Comparison of ENCODE assay signal across 10 cellular contexts in genomic region chr4:1329408-1330371, GRCh38. TPM values are rescaled to one million over a fixed set of nuclear protein-coding genes. Genes with fewer than 3 reads are reported as not detected.
DNase-seq lines count a peak whose midpoint lies in the region; ATAC-seq and TF ChIP-seq lines count a peak whose summit lies in the region.
"Had no signal": no experiment of that assay in that cellular context is flagged by ENCODE, and none has a peak within 500 bp of the region (broad histone marks: within the 10 kb centered on the region; RNA-seq: fewer than 3 reads in every experiment).

No MANE protein-coding gene starts in this region.

- peaks cover 40% of the 10 kb centered on the region for H3K36me3 Mint-ChIP-seq in activated CD8-positive, alpha-beta T cell treated with anti-CD3 and anti-CD28 coated beads, Interleukin-2, amount 10 ng/mL, durations not matched to agents 7 days and 5 days (ENCODE audit: low read depth)

- no peaks in the 10 kb centered on the region for H3K27me3 Mint-ChIP-seq in activated CD8-positive, alpha-beta T cell treated with anti-CD3 and anti-CD28 coated beads, Interleukin-2, amount 10 ng/mL, durations not matched to agents 7 days and 5 days (ENCODE audit: low read depth)

- H3K4me1 ChIP-seq in esophagus squamous epithelium (peaks cover 0 to 44% (median 21%) of the 10 kb centered on the region in 3 donors), spleen (peaks cover 0 to 60% (median 18%) of the 10 kb centered on the region in 6 donors)

- no peak for TF ChIP-seq CTCF in esophagus squamous epithelium (IDR thresholded peaks at IDR 0.05)
- no peak for TF ChIP-seq CTCF in spleen (IDR thresholded peaks at IDR 0.05 in 8 of 11, conservative IDR thresholded peaks at IDR 0.05 in 3 of 11)

- peak overlapping the region; percentile 63 for H3K27ac Mint-ChIP-seq in activated CD8-positive, alpha-beta T cell treated with anti-CD3 and anti-CD28 coated beads, Interleukin-2, amount 10 ng/mL, durations not matched to agents 7 days and 5 days

- CTCF ChIA-PET in activated CD8-positive, alpha-beta T cell treated with anti-CD3 and anti-CD28 coated beads, Interleukin-2, amount 10 ng/mL, durations not matched to agents 7 days and 5 days (lab: Charles Lee) = interaction anchor here (1.0 to 2.5 kb wide), 3 partner anchors 15 to 199 kb away, joined by 3 to 11 read pairs (median 3); partner anchors contain the start of gene UVSSA

- POLR2A ChIA-PET in activated CD8-positive, alpha-beta T cell treated with anti-CD3 and anti-CD28 coated beads, Interleukin-2, amount 10 ng/mL, durations not matched to agents 7 days and 5 days (lab: Charles Lee) = interaction anchor here (0.5 to 1.6 kb wide), 5 partner anchors 18 to 1286 kb away, joined by 3 to 6 read pairs (median 3); partner anchors contain the start of gene MAEA

- H3K27me3 ChIP-seq in esophagus squamous epithelium (no peaks in the 10 kb centered on the region), spleen (replicated peaks in 1 of 7) (no peaks in the 10 kb centered on the region)

- peaks cover 43% of the 10 kb centered on the region for H3K4me1 Mint-ChIP-seq in activated CD8-positive, alpha-beta T cell treated with anti-CD3 and anti-CD28 coated beads, Interleukin-2, amount 10 ng/mL, durations not matched to agents 7 days and 5 days (ENCODE audit: low read depth)

- H3K27ac ChIP-seq in esophagus squamous epithelium (peak overlapping the region in 3 of 4 donors; percentile 11 to 75 (median 44)), spleen (peak overlapping the region in 4 of 8 donors; percentile 5 to 66 (median 44))

- H3K4me3 Mint-ChIP-seq in activated CD8-positive, alpha-beta T cell treated with anti-CD3 and anti-CD28 coated beads, Interleukin-2, amount 10 ng/mL, durations not matched to agents 7 days and 5 days = no peak overlapping the region

- 56 to 70% methylated on average over 5 to 12 of the region's 34 CpGs for WGBS in esophagus squamous epithelium, 2 donors
- 75 to 90% (median 83%) methylated on average over 27 to 34 of the region's 34 CpGs for WGBS in spleen, 5 donors

- no peak for ATAC-seq in activated CD8-positive, alpha-beta T cell treated with anti-CD3 and anti-CD28 coated beads, Interleukin-2, amount 10 ng/mL, durations not matched to agents 7 days and 5 days
- ATAC-seq in HG03108 (IDR thresholded peaks at IDR 0.05; ENCODE audit: unreplicated experiment) (no peak), HG03469 (IDR thresholded peaks at IDR 0.05; ENCODE audit: unreplicated experiment) (no peak), HG03457 (IDR thresholded peaks at IDR 0.05; ENCODE audit: unreplicated experiment) (no peak)
- ATAC-seq: K562 had no signal

- no peaks in the 10 kb centered on the region for H3K9me3 Mint-ChIP-seq in activated CD8-positive, alpha-beta T cell treated with anti-CD3 and anti-CD28 coated beads, Interleukin-2, amount 10 ng/mL, durations not matched to agents 7 days and 5 days (ENCODE audit: insufficient read depth)

- DNase-seq in activated naive CD4-positive, alpha-beta T cell treated with Interleukin-2 at 50 U/mL for 16 hours = peak; percentile 17
- DNase-seq in activated naive CD4-positive, alpha-beta T cell treated with anti-CD3 and anti-CD28 coated beads, Interleukin-2, amount 50 U/mL, for 16 hours = no peak
- DNase-seq in activated CD8-positive, alpha-beta T cell treated with anti-CD3 and anti-CD28 coated beads, Interleukin-2, amount 10 ng/mL, durations not matched to agents 7 days and 5 days = no peak
- DNase-seq in esophagus squamous epithelium (lab: John Stamatoyannopoulos, UW) (no peak), spleen (peak; percentile 72)
- DNase-seq: NCI-H524 treated with DMSO at 0.1 percent for 48 hours had no signal

- no peaks in the 10 kb centered on the region for H3K9me3 ChIP-seq in esophagus squamous epithelium
- no peaks in the 10 kb centered on the region for H3K9me3 ChIP-seq in spleen

- no peak overlapping the region for H3K4me3 ChIP-seq in esophagus squamous epithelium
- H3K4me3 ChIP-seq in spleen = no peak overlapping the region
- H3K4me3 ChIP-seq: K562 had no signal

- TF ChIP-seq POLR2A in esophagus squamous epithelium (IDR thresholded peaks at IDR 0.05) = peak in 1 of 4 donors; percentile 14
- no peak for TF ChIP-seq POLR2A in spleen (IDR thresholded peaks at IDR 0.05)

- intact Hi-C loops in esophagus squamous epithelium (cut with DNase I) = no loop called here
- intact Hi-C loops in spleen (cut with DNase I; ENCODE audit: low total_unique reads) = no loop called here

- H3K36me3 ChIP-seq in esophagus squamous epithelium = peaks cover 13 to 94% (median 24%) of the 10 kb centered on the region in 3 donors
- H3K36me3 ChIP-seq in spleen = peaks cover 0 to 97% (median 69%) of the 10 kb centered on the region in 6 donors

RNA-seq across cellular contexts. Expression of gene UVSSA, which starts 17.3 kb away (rescaled TPM):
- 10 to 100 TPM; 16.7 to 17.0 TPM for total RNA-seq in activated CD8-positive, alpha-beta T cell treated with anti-CD3 and anti-CD28 coated beads, Interleukin-2, amount 10 ng/mL, durations not matched to agents 7 days and 5 days
- total RNA-seq in esophagus squamous epithelium (10 to 100 TPM in 3 of 4 donors, 1 to 10 TPM in 1; 7.2 to 12.8 (median 11.5) TPM), spleen (10 to 100 TPM; 23.9 to 54.0 (median 37.1) TPM)
- polyA plus RNA-seq in spleen = 10 to 100 TPM in 2 of 3 donors, 1 to 10 TPM in 1; 3.0 to 15.5 (median 10.3) TPM

RNA-seq across cellular contexts. Expression of gene MAEA, which starts 40.0 kb away (rescaled TPM):
- 10 to 100 TPM; 60.3 to 65.1 TPM for total RNA-seq in activated CD8-positive, alpha-beta T cell treated with anti-CD3 and anti-CD28 coated beads, Interleukin-2, amount 10 ng/mL, durations not matched to agents 7 days and 5 days
- 10 to 100 TPM; 56.6 to 78.7 (median 67.5) TPM for total RNA-seq in esophagus squamous epithelium
- 100 to 1,000 TPM in 1 of 7 donors, 10 to 100 TPM in 6; 64.3 to 112 (median 85.6) TPM for total RNA-seq in spleen
- polyA plus RNA-seq in spleen = 10 to 100 TPM; 46.6 to 76.5 (median 58.8) TPM

Comparison
In these comparisons a context has a peak if more than half of its experiments do, and no peak if none do; other contexts are left out.
1. DNase-seq: peak in activated naive CD4-positive, alpha-beta T cell treated with Interleukin-2 at 50 U/mL for 16 hours (single experiment) and spleen (single experiment); none in activated naive CD4-positive, alpha-beta T cell treated with anti-CD3 and anti-CD28 coated beads, Interleukin-2, amount 50 U/mL, for 16 hours (single experiment), activated CD8-positive, alpha-beta T cell treated with anti-CD3 and anti-CD28 coated beads, Interleukin-2, amount 10 ng/mL, durations not matched to agents 7 days and 5 days (single experiment) and esophagus squamous epithelium (single experiment).